Comparison of ENCODE assay signal across 14 cellular contexts in the genomic region with DNA sequence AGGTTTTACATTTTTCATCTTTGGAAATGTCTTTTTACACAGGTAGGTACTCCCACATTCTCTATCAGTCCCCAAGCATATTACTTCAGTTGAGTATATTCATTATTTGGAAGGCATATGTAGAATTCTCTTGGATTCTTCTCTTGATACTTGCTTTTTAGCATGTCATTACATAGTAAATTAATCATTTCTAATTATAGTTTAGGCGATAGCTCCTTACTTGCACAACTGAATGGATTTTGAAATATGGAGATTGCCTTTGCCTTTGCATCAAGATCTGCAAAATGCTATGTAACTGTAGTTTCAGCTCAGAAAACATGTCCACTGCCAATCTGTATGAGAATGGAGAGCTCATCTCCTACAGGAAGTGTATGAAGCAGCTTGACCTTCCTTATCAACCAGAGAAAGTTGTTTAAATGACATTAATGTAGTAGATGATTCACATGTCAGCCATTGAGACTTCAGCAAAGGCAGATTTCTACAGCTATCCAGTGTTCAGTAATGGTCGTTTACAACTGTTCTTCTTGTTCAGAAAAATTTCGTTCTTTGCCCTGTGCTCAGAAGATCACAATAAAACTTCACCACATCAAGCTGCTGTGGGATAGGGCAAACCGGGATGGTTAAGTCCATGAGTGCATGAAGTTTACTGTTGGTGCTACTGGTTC.
"Had no signal": no experiment of that assay in that cellular context is flagged by ENCODE, and none has a peak within 500 bp of the region (broad histone marks: within the 10 kb centered on the region; RNA-seq: fewer than 3 reads in every experiment).

No MANE protein-coding gene starts in this region.

- FAIRE-seq: bronchial epithelial cell, kidney had no signal

- ATAC-seq: heart right ventricle, right cardiac atrium had no signal

- H3K27ac Mint-ChIP-seq: activated naive CD8-positive, alpha-beta T cell treated with anti-CD3 and anti-CD28 coated beads, Interleukin-2, amount 10 ng/mL, durations not matched to agents 7 days and 5 days had no signal

- DNase-seq: activated CD4-positive, alpha-beta T cell treated with anti-CD3 and anti-CD28 coated beads for 4 hours; activated effector memory CD4-positive, alpha-beta T cell treated with Interleukin-2 at 50 U/mL for 16 hours; activated naive CD8-positive, alpha-beta T cell treated with anti-CD3 and anti-CD28 coated beads, Interleukin-2, amount 10 ng/mL, durations not matched to agents 7 days and 5 days; foreskin melanocyte; heart right ventricle; kidney; posterior cingulate gyrus; right cardiac atrium; trophoblast cell had no signal

- H3K27me3 ChIP-seq: ascending aorta, heart right ventricle, neutrophil had no signal

- H3K4me3 ChIP-seq: ascending aorta, heart right ventricle, smooth muscle cell had no signal

- H3K9me3 ChIP-seq: ascending aorta, heart right ventricle, neutrophil had no signal

- H3K4me3 Mint-ChIP-seq: activated naive CD8-positive, alpha-beta T cell treated with anti-CD3 and anti-CD28 coated beads, Interleukin-2, amount 10 ng/mL, durations not matched to agents 7 days and 5 days; mesothelial cell of epicardium had no signal

- H3K9me3 Mint-ChIP-seq: activated naive CD8-positive, alpha-beta T cell treated with anti-CD3 and anti-CD28 coated beads, Interleukin-2, amount 10 ng/mL, durations not matched to agents 7 days and 5 days; mesothelial cell of epicardium had no signal

- H3K27ac ChIP-seq: ascending aorta, neutrophil had no signal

- H3K27me3 Mint-ChIP-seq: activated naive CD8-positive, alpha-beta T cell treated with anti-CD3 and anti-CD28 coated beads, Interleukin-2, amount 10 ng/mL, durations not matched to agents 7 days and 5 days had no signal

- H3K4me2 ChIP-seq: smooth muscle cell had no signal
